In genomic region chr16:29816694-29817441, GRCh38 we compare ENCODE assay signal across 8 cellular contexts. TPM values are rescaled to one million over a fixed set of nuclear protein-coding genes. Genes with fewer than 3 reads are reported as not detected.
DNase-seq lines count a peak whose midpoint lies in the region; ATAC-seq and TF ChIP-seq lines count a peak whose summit lies in the region.

No MANE protein-coding gene starts in this region.

- peak overlapping the region; percentile 96 for H3K27ac ChIP-seq in C4-2B
- peak overlapping the region; percentile 93 for H3K27ac ChIP-seq in HL-60 (replicated peaks)
- peak overlapping the region; percentile 99 for H3K27ac ChIP-seq in RWPE1
- peak overlapping the region; percentile 94 to 97 (median 95) for H3K27ac ChIP-seq in sigmoid colon

- TF ChIP-seq POLR2A in sigmoid colon (IDR thresholded peaks at IDR 0.05) = peak in 1 of 2 donors; percentile 39

- peak; percentile 67 to 77 for DNase-seq in HL-60 (ENCODE audit: low read depth in 1 of 2, low spot score in 1 of 2)
- peak; percentile 49 for DNase-seq in RWPE1 (ENCODE audit: low spot score)
- peak; percentile 71 for DNase-seq in amniotic epithelial cell (ENCODE audit: low read depth)
- peak in 31 of 51 donors; percentile 15 to 74 (median 51) for DNase-seq in hypothalamus (lab: John Stamatoyannopoulos, UW)
- peak; percentile 88 for DNase-seq in sigmoid colon
- DNase-seq in GM19240 (ENCODE audit: insufficient read length, low spot score) = no peak

- peaks cover 0 to 16% (median 4%) of the 10 kb centered on the region in 4 donors for H3K36me3 ChIP-seq in sigmoid colon

- H3K9me3 ChIP-seq in sigmoid colon = no peaks in the 10 kb centered on the region

- CTCF ChIA-PET in RWPE1 (lab: Yijun Ruan, JAX) = interaction anchor here (0.6 to 2.0 kb wide), 4 partner anchors 8 to 126 kb away, joined by 3 to 15 read pairs (median 6); no protein-coding TSS in a partner anchor

- H3K4me3 ChIP-seq in HL-60 (replicated peaks; ENCODE audit: insufficient read depth, low read length) (peak overlapping the region; percentile 78), sigmoid colon (peak overlapping the region; percentile 58 to 78 (median 66))

- no peak for TF ChIP-seq EP300 in sigmoid colon (IDR thresholded peaks at IDR 0.05)

- peak; percentile 3 for ATAC-seq in GM19043 (IDR thresholded peaks at IDR 0.05; ENCODE audit: low read depth, unreplicated experiment)

- H3K27me3 ChIP-seq in HL-60 (ENCODE audit: insufficient read depth, poor library complexity, severe bottlenecking) (no peaks in the 10 kb centered on the region), sigmoid colon (no peaks in the 10 kb centered on the region)

- TF ChIP-seq CTCF in C4-2B (conservative IDR thresholded peaks at IDR 0.05) (no peak), HL-60 (IDR thresholded peaks at IDR 0.05; ENCODE audit: insufficient read depth, low read length) (peak; percentile 13), RWPE1 (conservative IDR thresholded peaks at IDR 0.05; ENCODE audit: low read depth) (no peak), sigmoid colon (IDR thresholded peaks at IDR 0.05) (no peak)

- intact Hi-C loops in sigmoid colon (cut with DNase I) = loop anchor here (5.0 to 10.0 kb wide), 3 partner anchors 155 to 838 kb away; partner anchors contain the start of genes FBRS, PRR14, TAOK2 and TBX6

- POLR2A ChIA-PET in RWPE1 (lab: Yijun Ruan, JAX; ENCODE audit: low non-redundant PET) = interaction anchor here (0.7 to 3.1 kb wide), 4 partner anchors 10 to 249 kb away, joined by 3 to 13 read pairs (median 8); partner anchors contain the start of genes ALDOA and MAZ

- H3K4me1 ChIP-seq in sigmoid colon = peaks cover 0 to 82% (median 71%) of the 10 kb centered on the region in 4 donors

- 0 to 2% methylated on average over 37 of the region's 37 CpGs for WGBS in sigmoid colon, 2 donors

RNA-seq across cellular contexts. Expression of gene PAGR1, which starts 0.9 kb away (rescaled TPM):
- 10 to 100 TPM; 18.5 to 29.9 (median 25.7) TPM for total RNA-seq in sigmoid colon
- 10 to 100 TPM; 20.4 to 36.6 (median 29.1) TPM for polyA plus RNA-seq in sigmoid colon

RNA-seq across cellular contexts. Expression of gene MVP, which starts 3.4 kb away (rescaled TPM):
- total RNA-seq in sigmoid colon = 10 to 100 TPM; 62.3 to 94.5 (median 68.6) TPM
- 100 to 1,000 TPM; 201 to 368 (median 265) TPM for polyA plus RNA-seq in sigmoid colon

RNA-seq across cellular contexts. Expression of gene PRRT2, which starts 4.9 kb away (rescaled TPM):
- 10 to 100 TPM in 2 of 4 donors, 1 to 10 TPM in 2; 5.4 to 22.7 (median 9.6) TPM for total RNA-seq in sigmoid colon
- 1 to 10 TPM in 1 of 3 donors, under 1 TPM in 1, not detected in 1; 0.69 to 2.2 TPM for polyA plus RNA-seq in sigmoid colon

RNA-seq across cellular contexts. Expression of gene MAZ, which starts 10.5 kb away (rescaled TPM):
- 100 to 1,000 TPM in 1 of 4 donors, 10 to 100 TPM in 3; 59.6 to 102 (median 67.2) TPM for total RNA-seq in sigmoid colon
- polyA plus RNA-seq in sigmoid colon = 100 to 1,000 TPM; 137 to 226 (median 192) TPM

RNA-seq across cellular contexts. Expression of gene KIF22, which starts 26.3 kb away (rescaled TPM):
- total RNA-seq in sigmoid colon = 10 to 100 TPM; 11.5 to 16.1 (median 13.7) TPM
- 10 to 100 TPM; 28.0 to 71.5 (median 31.2) TPM for polyA plus RNA-seq in sigmoid colon
